In the genomic region with DNA sequence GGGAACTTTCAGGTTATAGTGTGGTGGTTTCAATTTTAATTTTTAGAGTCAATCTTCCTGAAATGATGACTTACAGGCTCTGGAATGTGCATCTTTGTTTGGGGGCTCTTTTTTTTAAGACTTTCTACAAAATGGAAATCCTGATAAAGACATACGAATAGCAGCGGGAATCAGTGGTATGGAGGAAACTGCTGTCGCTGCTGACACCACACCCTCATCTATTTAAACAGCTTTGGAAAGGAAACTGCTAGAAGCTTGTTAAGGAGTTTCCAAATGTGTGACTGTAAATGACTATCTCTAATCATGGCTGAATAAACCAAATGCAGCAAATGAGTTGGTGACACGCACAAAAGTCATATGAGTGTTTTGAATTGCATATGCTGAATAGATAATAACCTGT, we compare ENCODE assay signal across 16 cellular contexts.
"Had no signal": no experiment of that assay in that cellular context is flagged by ENCODE, and none has a peak within 500 bp of the region (broad histone marks: within the 10 kb centered on the region; RNA-seq: fewer than 3 reads in every experiment).

No MANE protein-coding gene starts in this region.

- H3K27ac ChIP-seq: breast epithelium, colonic mucosa, stomach, thyroid gland had no signal

- H3K4me3 Mint-ChIP-seq: activated CD4-positive, alpha-beta memory T cell treated with anti-CD3 and anti-CD28 coated beads for 36 hours; activated naive CD8-positive, alpha-beta T cell; activated T-cell treated with anti-CD3 and anti-CD28 coated beads, Interleukin-2, amount 50 U/mL, for 4 hours; nephron had no signal

- H3K36me3 ChIP-seq: breast epithelium, colonic mucosa, stomach, thyroid gland had no signal

- H3K4me3 ChIP-seq: breast epithelium, colonic mucosa, stomach, thyroid gland had no signal

- DNase-seq: activated CD4-positive, alpha-beta memory T cell treated with anti-CD3 and anti-CD28 coated beads for 36 hours; activated gamma-delta T cell; activated T-cell treated with anti-CD3 and anti-CD28 coated beads, Interleukin-2, amount 50 U/mL, for 4 hours; amygdala; colonic mucosa; effector CD8-positive, alpha-beta T cell; left colon; mesenchymal stem cell; stimulated activated CD4-positive, alpha-beta T cell treated with anti-CD3 and anti-CD28 coated beads, Interleukin-15, amount 100 ng/mL, for 24 hours; stimulated activated CD4-positive, alpha-beta T cell treated with anti-CD3 and anti-CD28 coated beads, Interleukin-4, amount 100 ng/mL, for 4 hours; stomach; T-helper 2 cell; thyroid gland had no signal

- H3K4me1 ChIP-seq: breast epithelium, colonic mucosa had no signal

- ATAC-seq: activated T-cell treated with anti-CD3 and anti-CD28 coated beads, Interleukin-2, amount 50 U/mL, for 4 hours; left colon had no signal

- H3K9me3 Mint-ChIP-seq: activated CD4-positive, alpha-beta memory T cell treated with anti-CD3 and anti-CD28 coated beads for 36 hours; activated T-cell treated with anti-CD3 and anti-CD28 coated beads, Interleukin-2, amount 50 U/mL, for 4 hours; nephron had no signal

- H3K9me3 ChIP-seq: breast epithelium, colonic mucosa, stomach, thyroid gland had no signal

- H3K27me3 ChIP-seq: breast epithelium, colonic mucosa, stomach, thyroid gland had no signal

- H3K36me3 Mint-ChIP-seq: activated CD4-positive, alpha-beta memory T cell treated with anti-CD3 and anti-CD28 coated beads for 36 hours; activated naive CD8-positive, alpha-beta T cell had no signal

- H3K27ac Mint-ChIP-seq: activated CD4-positive, alpha-beta memory T cell treated with anti-CD3 and anti-CD28 coated beads for 36 hours; activated naive CD8-positive, alpha-beta T cell had no signal
